8 cellular contexts compared by ENCODE assay signal in the genomic region with DNA sequence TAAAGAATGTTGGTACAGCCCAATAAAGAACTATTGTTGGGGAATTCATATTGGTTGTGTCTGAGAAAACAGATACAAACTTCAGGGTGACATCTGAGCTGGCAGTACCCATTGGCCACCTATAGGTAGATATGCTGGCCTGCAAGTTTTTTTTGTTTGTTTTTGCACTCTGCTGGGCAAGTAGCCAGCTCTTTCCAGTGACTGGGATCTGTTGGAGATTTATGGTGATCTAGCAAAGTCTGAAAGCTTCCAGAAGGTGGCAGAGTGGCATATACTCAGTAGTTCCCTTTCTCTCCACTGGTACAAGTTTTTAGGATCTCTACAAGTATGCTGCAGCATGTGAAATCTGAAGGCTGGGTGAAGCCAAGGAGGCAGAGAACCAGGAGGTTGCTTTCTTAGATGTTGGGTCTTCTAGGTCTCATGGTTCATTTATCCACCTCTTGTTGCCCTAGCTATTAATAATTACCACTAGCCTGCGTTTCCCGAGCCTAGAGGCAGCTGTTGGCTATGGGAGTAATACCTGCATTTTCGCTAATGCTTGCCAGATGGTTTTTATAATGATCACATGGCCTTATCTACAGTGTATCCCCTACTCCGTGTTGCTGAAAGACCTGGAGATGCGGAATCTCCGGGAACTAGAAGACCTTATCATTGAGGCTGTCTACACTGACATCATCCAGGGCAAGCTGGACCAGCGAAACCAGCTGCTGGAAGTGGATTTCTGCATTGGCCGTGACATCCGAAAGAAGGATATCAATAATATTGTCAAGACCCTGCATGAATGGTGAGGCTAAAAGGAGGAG. TPM values are rescaled to one million over a fixed set of nuclear protein-coding genes. Genes with fewer than 3 reads are reported as not detected.
DNase-seq lines count a peak whose midpoint lies in the region; ATAC-seq and TF ChIP-seq lines count a peak whose summit lies in the region.

No MANE protein-coding gene starts in this region.

- ATAC-seq in HG03280 (IDR thresholded peaks at IDR 0.05; ENCODE audit: unreplicated experiment): no peak
- ATAC-seq in GM19023 (IDR thresholded peaks at IDR 0.05; ENCODE audit: unreplicated experiment): no peak

- H3K27me3 ChIP-seq in BJ (ENCODE audit: control insufficient read depth, insufficient read depth, low read length): no peaks in the 10 kb centered on the region

- DNase-seq in BJ (ENCODE audit: low read depth) (no peak), HS-5 (ENCODE audit: low read depth) (peak; percentile 63), SW480 (ENCODE audit: low spot score) (peak; percentile 65), iPS-NIHi11 (ENCODE audit: low spot score) (peak; percentile 62), germinal center (ENCODE audit: low spot score) (no peak)
- DNase-seq in stimulated activated naive CD4-positive, alpha-beta T cell treated with Interleukin-2 at 50 U/mL for 16 hours (lab: John Stamatoyannopoulos, UW): no peak

- H3K4me3 ChIP-seq in BJ (ENCODE audit: low read depth, low read length): no peak overlapping the region

- POLR2A ChIA-PET in BJ (lab: Charles Lee): no interaction called here

- peak; percentile 54 for TF ChIP-seq CTCF in BJ (IDR thresholded peaks at IDR 0.05; ENCODE audit: insufficient read depth, low read depth, low read length)

- H3K36me3 ChIP-seq in BJ (ENCODE audit: control insufficient read depth, insufficient read depth, low read length): peaks cover 12% of the 10 kb centered on the region

- CTCF ChIA-PET in BJ (lab: Yijun Ruan, JAX): interaction anchor here (1.1 to 2.7 kb wide), 7 partner anchors 10 to 121 kb away, joined by 3 to 12 read pairs (median 5); partner anchors contain the start of gene COPS7B

RNA-seq across cellular contexts. Expression of gene COPS7B, which starts 9.5 kb away (rescaled TPM):
- 40.8 and 52.7 TPM in 2 replicates for polyA plus RNA-seq in BJ (2011; rRNA removed)
- polyA minus RNA-seq in BJ (2011; rRNA and poly(A)+ RNA removed): 15.9 and 23.3 TPM in 2 replicates

RNA-seq across cellular contexts. Expression of gene PDE6D, which starts 14.6 kb away (rescaled TPM):
- 28.7 and 35.1 TPM in 2 replicates for polyA plus RNA-seq in BJ (2011; rRNA removed)
- polyA minus RNA-seq in BJ (2011; rRNA and poly(A)+ RNA removed): 6.1 and 10.1 TPM in 2 replicates

Comparison
In these comparisons a context has a peak if more than half of its experiments do, and no peak if none do; other contexts are left out.
1. DNase-seq: peak in HS-5 (single experiment), SW480 (single experiment) and iPS-NIHi11 (single experiment); none in BJ (single experiment), stimulated activated naive CD4-positive, alpha-beta T cell treated with Interleukin-2 at 50 U/mL for 16 hours (single experiment) and germinal center (single experiment).